Comparison of ENCODE assay signal across 18 cellular contexts in the genomic region with DNA sequence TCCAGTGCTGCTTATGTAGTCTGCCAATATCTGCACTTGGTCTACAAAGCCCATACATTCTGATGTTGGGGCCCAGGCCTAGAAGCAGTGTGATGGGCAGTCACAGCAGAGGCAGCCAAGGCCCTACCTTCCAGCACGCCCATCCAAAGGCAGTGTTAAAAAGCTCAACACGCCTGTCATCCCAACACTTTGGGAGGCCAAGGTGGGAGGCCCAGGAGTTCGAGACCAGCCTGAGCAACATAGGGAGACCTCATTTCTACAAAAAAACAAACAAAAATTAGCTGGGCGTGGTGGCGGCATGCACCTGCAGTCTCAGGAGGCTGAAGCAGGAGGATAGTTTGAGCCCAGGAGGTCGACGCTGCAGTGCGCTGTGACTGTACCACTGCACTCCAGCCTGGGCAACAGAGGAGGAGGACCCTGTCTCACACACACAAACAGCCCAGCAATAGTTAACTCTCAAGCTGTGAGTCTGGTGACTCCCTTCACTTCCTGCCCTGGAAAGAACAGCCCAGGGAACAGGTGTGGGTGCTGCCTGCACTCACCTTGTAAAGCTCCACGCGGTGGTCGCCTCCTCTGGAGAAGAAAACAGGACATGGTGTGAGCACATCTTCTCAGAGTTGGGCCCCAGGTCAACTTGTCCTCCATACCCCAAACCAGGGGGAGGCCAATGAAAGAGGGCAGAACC.
DNase-seq lines count a peak whose midpoint lies in the region; ATAC-seq and TF ChIP-seq lines count a peak whose summit lies in the region.
"Had no signal": no experiment of that assay in that cellular context is flagged by ENCODE, and none has a peak within 500 bp of the region (broad histone marks: within the 10 kb centered on the region; RNA-seq: fewer than 3 reads in every experiment).

No MANE protein-coding gene starts in this region.

- peak overlapping the region; percentile 42 for H3K27ac Mint-ChIP-seq in type B pancreatic cell
- H3K27ac Mint-ChIP-seq: activated CD4-positive, alpha-beta T cell treated with anti-CD3 and anti-CD28 coated beads for 36 hours had no signal

- 96 to 100% (median 98%) methylated on average over 11 of the region's 11 CpGs for WGBS in adrenal gland, 4 donors

- peaks cover 6% of the 10 kb centered on the region for H3K4me1 Mint-ChIP-seq in activated T-cell treated with anti-CD3 and anti-CD28 coated beads, Interleukin-2, amount 50 U/mL, for 4 hours (ENCODE audit: low read depth)
- H3K4me1 Mint-ChIP-seq in type B pancreatic cell (ENCODE audit: unreplicated experiment), result peaks cover 8% of the 10 kb centered on the region

- peaks cover 8% of the 10 kb centered on the region for H3K36me3 Mint-ChIP-seq in activated T-cell treated with anti-CD3 and anti-CD28 coated beads, Interleukin-2, amount 50 U/mL, for 4 hours (ENCODE audit: insufficient read depth)
- H3K36me3 Mint-ChIP-seq in type B pancreatic cell, result peaks cover 11% of the 10 kb centered on the region

- no peaks in the 10 kb centered on the region for H3K27me3 ChIP-seq in adrenal gland
- H3K27me3 ChIP-seq in foreskin keratinocyte, result no peaks in the 10 kb centered on the region
- H3K27me3 ChIP-seq: esophagus squamous epithelium had no signal

- ATAC-seq in activated T-cell treated with anti-CD3 and anti-CD28 coated beads, Interleukin-2, amount 50 U/mL, for 4 hours, result no peak
- peak; percentile 7 for ATAC-seq in mucosa of descending colon
- ATAC-seq in foreskin keratinocyte, result no peak
- ATAC-seq: activated CD4-positive, alpha-beta T cell treated with anti-CD3 and anti-CD28 coated beads for 36 hours; effector memory CD8-positive, alpha-beta T cell; stimulated activated effector memory CD8-positive, alpha-beta T cell treated with anti-CD3 and anti-CD28 coated beads, Interleukin-12 subunit alpha, Interleukin-12 subunit beta, amount 100 ng/mL, for 72 hours had no signal

- H3K9me3 Mint-ChIP-seq in activated T-cell treated with anti-CD3 and anti-CD28 coated beads, Interleukin-2, amount 50 U/mL, for 4 hours, result no peaks in the 10 kb centered on the region
- H3K9me3 Mint-ChIP-seq in type B pancreatic cell, result no peaks in the 10 kb centered on the region
- H3K9me3 Mint-ChIP-seq: effector memory CD8-positive, alpha-beta T cell; stimulated activated effector memory CD8-positive, alpha-beta T cell treated with anti-CD3 and anti-CD28 coated beads, Interleukin-12 subunit alpha, Interleukin-12 subunit beta, amount 100 ng/mL, for 72 hours had no signal

- no peak for TF ChIP-seq POLR2A in adrenal gland (IDR thresholded peaks at IDR 0.05)

- no peaks in the 10 kb centered on the region for H3K9me3 ChIP-seq in adrenal gland (replicated peaks in 1 of 3)
- no peaks in the 10 kb centered on the region for H3K9me3 ChIP-seq in mucosa of descending colon
- H3K9me3 ChIP-seq: esophagus squamous epithelium, left ventricle myocardium inferior had no signal

- DNase-seq in activated T-cell treated with anti-CD3 and anti-CD28 coated beads, Interleukin-2, amount 50 U/mL, for 48 hours, result peak; percentile 0 to 7
- no peak for DNase-seq in activated T-cell treated with anti-CD3 and anti-CD28 coated beads, Interleukin-2, amount 50 U/mL, for 4 hours
- DNase-seq in adrenal gland, result peak in 4 of 7 donors; percentile 12 to 35 (median 15)
- peak in 1 of 3 donors; percentile 26 for DNase-seq in mucosa of descending colon
- DNase-seq in type B pancreatic cell (ENCODE audit: extremely low spot score, unreplicated experiment), result no peak
- no peak for DNase-seq in foreskin keratinocyte
- DNase-seq in DMS 273 (lab: John Stamatoyannopoulos, UW; ENCODE audit: unreplicated experiment), result no peak
- no peak for DNase-seq in SW 1271 (lab: John Stamatoyannopoulos, UW)
- DNase-seq: activated CD4-positive, alpha-beta T cell treated with anti-CD3 and anti-CD28 coated beads for 36 hours; effector memory CD8-positive, alpha-beta T cell; esophagus squamous epithelium; left ventricle myocardium inferior; MV-4-11; NCI-H1694 treated with DMSO at 0.1 percent for 48 hours; NCI-H226; nucleus accumbens had no signal

- H3K4me1 ChIP-seq in adrenal gland (replicated peaks in 1 of 2) (peaks cover 4 to 7% of the 10 kb centered on the region in 2 donors), mucosa of descending colon (ENCODE audit: low read depth) (no peaks in the 10 kb centered on the region), foreskin keratinocyte (no peaks in the 10 kb centered on the region)

- no peaks in the 10 kb centered on the region for H3K36me3 ChIP-seq in adrenal gland (replicated peaks in 1 of 2)
- no peaks in the 10 kb centered on the region for H3K36me3 ChIP-seq in mucosa of descending colon (ENCODE audit: low read depth)

- no peak overlapping the region for H3K27ac ChIP-seq in adrenal gland
- H3K27ac ChIP-seq in foreskin keratinocyte, result no peak overlapping the region
- H3K27ac ChIP-seq: C4-2B had no signal

- H3K4me3 ChIP-seq in adrenal gland (no peak overlapping the region), mucosa of descending colon (no peak overlapping the region)
- H3K4me3 ChIP-seq: esophagus squamous epithelium, left ventricle myocardium inferior had no signal

- no peak overlapping the region for H3K4me3 Mint-ChIP-seq in activated T-cell treated with anti-CD3 and anti-CD28 coated beads, Interleukin-2, amount 50 U/mL, for 4 hours
- no peak overlapping the region for H3K4me3 Mint-ChIP-seq in type B pancreatic cell
- H3K4me3 Mint-ChIP-seq: activated CD4-positive, alpha-beta T cell treated with anti-CD3 and anti-CD28 coated beads for 36 hours; effector memory CD8-positive, alpha-beta T cell; stimulated activated effector memory CD8-positive, alpha-beta T cell treated with anti-CD3 and anti-CD28 coated beads, Interleukin-12 subunit alpha, Interleukin-12 subunit beta, amount 100 ng/mL, for 72 hours had no signal

- no peaks in the 10 kb centered on the region for H3K27me3 Mint-ChIP-seq in activated T-cell treated with anti-CD3 and anti-CD28 coated beads, Interleukin-2, amount 50 U/mL, for 4 hours (ENCODE audit: low read depth)
- H3K27me3 Mint-ChIP-seq in type B pancreatic cell, result no peaks in the 10 kb centered on the region
- H3K27me3 Mint-ChIP-seq: activated CD4-positive, alpha-beta T cell treated with anti-CD3 and anti-CD28 coated beads for 36 hours; effector memory CD8-positive, alpha-beta T cell had no signal

- TF ChIP-seq CTCF in adrenal gland (IDR thresholded peaks at IDR 0.05) (no peak), mucosa of descending colon (IDR thresholded peaks at IDR 0.05) (no peak), type B pancreatic cell (conservative IDR thresholded peaks at IDR 0.05) (no peak), foreskin keratinocyte (conservative IDR thresholded peaks at IDR 0.05) (no peak)

- intact Hi-C loops in adrenal gland (cut with DNase I), result no loop called here
- intact Hi-C loops in mucosa of descending colon (cut with DNase I, micrococcal nuclease), result no loop called here

Comparison
In these comparisons a context has a peak if more than half of its experiments do, and no peak if none do; other contexts are left out.
1. DNase-seq: peak in activated T-cell treated with anti-CD3 and anti-CD28 coated beads, Interleukin-2, amount 50 U/mL, for 48 hours (2 of 2) and adrenal gland (4 of 7); none in activated T-cell treated with anti-CD3 and anti-CD28 coated beads, Interleukin-2, amount 50 U/mL, for 4 hours (single experiment), type B pancreatic cell (single experiment), foreskin keratinocyte (0 of 2), DMS 273 (single experiment) and SW 1271 (0 of 2).